2 cellular contexts compared by ENCODE assay signal in the genomic region with DNA sequence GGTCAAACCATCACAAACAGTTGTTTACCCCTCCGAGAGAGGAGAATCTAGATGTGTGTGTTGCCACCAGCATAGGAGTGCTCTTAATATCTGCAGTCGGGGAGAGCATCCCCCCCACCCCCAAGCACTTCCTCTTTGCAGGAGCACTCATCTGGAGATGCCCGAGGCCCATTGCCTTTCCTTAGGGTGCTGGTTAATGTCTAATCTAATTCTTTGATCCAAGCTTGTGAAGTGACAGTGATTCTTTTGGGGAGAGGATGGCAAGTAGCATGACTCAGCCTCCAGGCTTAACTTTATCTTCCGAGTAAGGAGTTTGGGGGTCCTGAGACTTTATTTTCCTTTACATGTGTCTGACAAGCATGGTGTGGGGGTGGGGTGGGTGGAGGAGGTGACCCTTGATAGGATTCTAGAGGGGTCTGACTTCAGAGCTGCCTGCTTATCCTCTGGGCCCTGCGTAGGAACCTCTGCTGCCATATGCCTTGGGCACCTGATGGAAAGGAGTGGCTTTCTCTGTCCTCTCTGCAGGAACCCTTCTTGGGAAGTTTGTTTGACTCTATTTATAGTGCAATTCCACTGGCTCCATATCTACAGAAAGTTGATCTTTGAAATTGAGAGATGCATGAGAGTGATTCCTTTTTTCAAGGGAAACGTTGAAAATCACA.
TF ChIP-seq lines count a peak whose summit lies in the region.

No MANE protein-coding gene starts in this region.

TF ChIP-seq in GM23338, 12 proteins besides CTCF, POLR2A, EP300 and RAD21 (continued from another document):
- TF ChIP-seq ZNF331 (CRISPR knock-in tag; IDR thresholded peaks at IDR 0.05; ENCODE audit: low read depth) (no peak), STAT1 (IDR thresholded peaks at IDR 0.05; ENCODE audit: unreplicated experiment) (no peak)

TF ChIP-seq in WTC11, 78 proteins besides CTCF, POLR2A, EP300 and RAD21 (continued from another document):
- TF ChIP-seq, protein P1, sequence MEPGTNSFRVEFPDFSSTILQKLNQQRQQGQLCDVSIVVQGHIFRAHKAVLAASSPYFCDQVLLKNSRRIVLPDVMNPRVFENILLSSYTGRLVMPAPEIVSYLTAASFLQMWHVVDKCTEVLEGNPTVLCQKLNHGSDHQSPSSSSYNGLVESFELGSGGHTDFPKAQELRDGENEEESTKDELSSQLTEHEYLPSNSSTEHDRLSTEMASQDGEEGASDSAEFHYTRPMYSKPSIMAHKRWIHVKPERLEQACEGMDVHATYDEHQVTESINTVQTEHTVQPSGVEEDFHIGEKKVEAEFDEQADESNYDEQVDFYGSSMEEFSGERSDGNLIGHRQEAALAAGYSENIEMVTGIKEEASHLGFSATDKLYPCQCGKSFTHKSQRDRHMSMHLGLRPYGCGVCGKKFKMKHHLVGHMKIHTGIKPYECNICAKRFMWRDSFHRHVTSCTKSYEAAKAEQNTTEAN (CRISPR knock-in tag; IDR thresholded peaks at IDR 0.05): no peak
- TF ChIP-seq ZNF423 (CRISPR knock-in tag; IDR thresholded peaks at IDR 0.05) (no peak), KAT7 (CRISPR knock-in tag; IDR thresholded peaks at IDR 0.05; ENCODE audit: borderline replicate concordance) (no peak)
- TF ChIP-seq, protein P2, sequence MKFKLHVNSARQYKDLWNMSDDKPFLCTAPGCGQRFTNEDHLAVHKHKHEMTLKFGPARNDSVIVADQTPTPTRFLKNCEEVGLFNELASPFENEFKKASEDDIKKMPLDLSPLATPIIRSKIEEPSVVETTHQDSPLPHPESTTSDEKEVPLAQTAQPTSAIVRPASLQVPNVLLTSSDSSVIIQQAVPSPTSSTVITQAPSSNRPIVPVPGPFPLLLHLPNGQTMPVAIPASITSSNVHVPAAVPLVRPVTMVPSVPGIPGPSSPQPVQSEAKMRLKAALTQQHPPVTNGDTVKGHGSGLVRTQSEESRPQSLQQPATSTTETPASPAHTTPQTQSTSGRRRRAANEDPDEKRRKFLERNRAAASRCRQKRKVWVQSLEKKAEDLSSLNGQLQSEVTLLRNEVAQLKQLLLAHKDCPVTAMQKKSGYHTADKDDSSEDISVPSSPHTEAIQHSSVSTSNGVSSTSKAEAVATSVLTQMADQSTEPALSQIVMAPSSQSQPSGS (CRISPR knock-in tag; IDR thresholded peaks at IDR 0.05; ENCODE audit: borderline replicate concordance, low read depth): no peak
